1 cellular context compared by ENCODE assay signal in the genomic region with DNA sequence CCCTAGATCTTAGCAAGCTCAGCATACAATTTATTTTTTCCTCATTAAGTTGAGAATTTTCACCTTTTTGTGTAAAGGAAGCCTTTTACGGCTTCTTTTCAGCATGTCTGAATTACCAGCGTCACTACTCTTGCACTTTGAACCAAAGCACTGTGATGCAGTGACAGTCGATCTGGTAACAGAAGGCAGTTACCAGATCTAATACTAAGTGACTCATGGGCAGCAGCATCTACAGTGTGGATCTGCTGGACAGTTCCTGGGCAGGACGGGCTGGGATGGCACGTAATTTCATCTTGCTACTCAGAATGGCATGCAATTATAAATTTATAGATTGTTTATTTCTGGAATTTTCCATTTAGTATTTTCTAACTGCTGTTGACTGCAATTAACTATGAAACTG.
TF ChIP-seq lines count a peak whose summit lies in the region.

No MANE protein-coding gene starts in this region.

TF ChIP-seq in HepG2, 621 proteins besides CTCF, POLR2A, EP300 and RAD21 (continued from another document):
- TF ChIP-seq, protein P1, sequence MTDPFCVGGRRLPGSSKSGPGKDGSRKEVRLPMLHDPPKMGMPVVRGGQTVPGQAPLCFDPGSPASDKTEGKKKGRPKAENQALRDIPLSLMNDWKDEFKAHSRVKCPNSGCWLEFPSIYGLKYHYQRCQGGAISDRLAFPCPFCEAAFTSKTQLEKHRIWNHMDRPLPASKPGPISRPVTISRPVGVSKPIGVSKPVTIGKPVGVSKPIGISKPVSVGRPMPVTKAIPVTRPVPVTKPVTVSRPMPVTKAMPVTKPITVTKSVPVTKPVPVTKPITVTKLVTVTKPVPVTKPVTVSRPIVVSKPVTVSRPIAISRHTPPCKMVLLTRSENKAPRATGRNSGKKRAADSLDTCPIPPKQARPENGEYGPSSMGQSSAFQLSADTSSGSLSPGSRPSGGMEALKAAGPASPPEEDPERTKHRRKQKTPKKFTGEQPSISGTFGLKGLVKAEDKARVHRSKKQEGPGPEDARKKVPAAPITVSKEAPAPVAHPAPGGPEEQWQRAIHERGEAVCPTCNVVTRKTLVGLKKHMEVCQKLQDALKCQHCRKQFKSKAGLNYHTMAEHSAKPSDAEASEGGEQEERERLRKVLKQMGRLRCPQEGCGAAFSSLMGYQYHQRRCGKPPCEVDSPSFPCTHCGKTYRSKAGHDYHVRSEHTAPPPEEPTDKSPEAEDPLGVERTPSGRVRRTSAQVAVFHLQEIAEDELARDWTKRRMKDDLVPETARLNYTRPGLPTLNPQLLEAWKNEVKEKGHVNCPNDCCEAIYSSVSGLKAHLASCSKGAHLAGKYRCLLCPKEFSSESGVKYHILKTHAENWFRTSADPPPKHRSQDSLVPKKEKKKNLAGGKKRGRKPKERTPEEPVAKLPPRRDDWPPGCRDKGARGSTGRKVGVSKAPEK (CRISPR knock-in tag; IDR thresholded peaks at IDR 0.05; ENCODE audit: borderline replicate concordance): no peak
- peak; percentile 73 for TF ChIP-seq FOSL2 (CRISPR knock-in tag; IDR thresholded peaks at IDR 0.05)
- TF ChIP-seq NCOA1 (CRISPR knock-in tag; IDR thresholded peaks at IDR 0.05): no peak
- peak; percentile 100 for TF ChIP-seq ZFP1 (CRISPR knock-in tag; IDR thresholded peaks at IDR 0.05)
- peak; percentile 31; the same call in 1 of the 2 replicates for TF ChIP-seq HNF4A (CRISPR knock-in tag; IDR thresholded peaks at IDR 0.05)
- no peak for TF ChIP-seq ZNF652 (CRISPR knock-in tag; IDR thresholded peaks at IDR 0.05; ENCODE audit: borderline replicate concordance, low read depth)
- TF ChIP-seq, protein P2, sequence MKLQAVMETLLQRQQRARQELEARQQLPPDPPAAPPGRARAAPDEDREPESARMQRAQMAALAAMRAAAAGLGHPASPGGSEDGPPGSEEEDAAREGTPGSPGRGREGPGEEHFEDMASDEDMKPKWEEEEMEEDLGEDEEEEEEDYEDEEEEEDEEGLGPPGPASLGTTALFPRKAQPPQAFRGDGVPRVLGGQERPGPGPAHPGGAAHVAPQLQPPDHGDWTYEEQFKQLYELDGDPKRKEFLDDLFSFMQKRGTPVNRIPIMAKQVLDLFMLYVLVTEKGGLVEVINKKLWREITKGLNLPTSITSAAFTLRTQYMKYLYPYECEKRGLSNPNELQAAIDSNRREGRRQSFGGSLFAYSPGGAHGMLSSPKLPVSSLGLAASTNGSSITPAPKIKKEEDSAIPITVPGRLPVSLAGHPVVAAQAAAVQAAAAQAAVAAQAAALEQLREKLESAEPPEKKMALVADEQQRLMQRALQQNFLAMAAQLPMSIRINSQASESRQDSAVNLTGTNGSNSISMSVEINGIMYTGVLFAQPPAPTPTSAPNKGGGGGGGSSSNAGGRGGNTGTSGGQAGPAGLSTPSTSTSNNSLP (IDR thresholded peaks at IDR 0.05; ENCODE audit: low read depth, low read length): peak; percentile 58; the same call in 1 of the 2 replicates
- TF ChIP-seq SAP130 (CRISPR knock-in tag; IDR thresholded peaks at IDR 0.05; ENCODE audit: low read depth): 0 out of 2 replicates have a peak, but pooled peaks have one; percentile 21
- no peak for TF ChIP-seq MBD4 (IDR thresholded peaks at IDR 0.05; ENCODE audit: borderline replicate concordance, low read length)
- no peak for TF ChIP-seq POLR2AphosphoS2 (IDR thresholded peaks at IDR 0.05; ENCODE audit: low read depth, low read length)
- TF ChIP-seq ARNT (IDR thresholded peaks at IDR 0.05): no peak
- TF ChIP-seq, protein P3, sequence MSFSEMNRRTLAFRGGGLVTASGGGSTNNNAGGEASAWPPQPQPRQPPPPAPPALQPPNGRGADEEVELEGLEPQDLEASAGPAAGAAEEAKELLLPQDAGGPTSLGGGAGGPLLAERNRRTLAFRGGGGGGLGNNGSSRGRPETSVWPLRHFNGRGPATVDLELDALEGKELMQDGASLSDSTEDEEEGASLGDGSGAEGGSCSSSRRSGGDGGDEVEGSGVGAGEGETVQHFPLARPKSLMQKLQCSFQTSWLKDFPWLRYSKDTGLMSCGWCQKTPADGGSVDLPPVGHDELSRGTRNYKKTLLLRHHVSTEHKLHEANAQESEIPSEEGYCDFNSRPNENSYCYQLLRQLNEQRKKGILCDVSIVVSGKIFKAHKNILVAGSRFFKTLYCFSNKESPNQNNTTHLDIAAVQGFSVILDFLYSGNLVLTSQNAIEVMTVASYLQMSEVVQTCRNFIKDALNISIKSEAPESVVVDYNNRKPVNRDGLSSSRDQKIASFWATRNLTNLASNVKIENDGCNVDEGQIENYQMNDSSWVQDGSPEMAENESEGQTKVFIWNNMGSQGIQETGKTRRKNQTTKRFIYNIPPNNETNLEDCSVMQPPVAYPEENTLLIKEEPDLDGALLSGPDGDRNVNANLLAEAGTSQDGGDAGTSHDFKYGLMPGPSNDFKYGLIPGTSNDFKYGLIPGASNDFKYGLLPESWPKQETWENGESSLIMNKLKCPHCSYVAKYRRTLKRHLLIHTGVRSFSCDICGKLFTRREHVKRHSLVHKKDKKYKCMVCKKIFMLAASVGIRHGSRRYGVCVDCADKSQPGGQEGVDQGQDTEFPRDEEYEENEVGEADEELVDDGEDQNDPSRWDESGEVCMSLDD (CRISPR knock-in tag; IDR thresholded peaks at IDR 0.05; ENCODE audit: borderline replicate concordance): no peak
- no peak for TF ChIP-seq ZNF224 (CRISPR knock-in tag; IDR thresholded peaks at IDR 0.05)
- peak; percentile 65 for TF ChIP-seq CREB1 (IDR thresholded peaks at IDR 0.05)
- no peak for TF ChIP-seq CREB1 (CRISPR knock-in tag; IDR thresholded peaks at IDR 0.05)
- no peak for TF ChIP-seq ATF7 (IDR thresholded peaks at IDR 0.05)
- TF ChIP-seq ATF7 (CRISPR knock-in tag; IDR thresholded peaks at IDR 0.05): no peak
- peak; percentile 90 for TF ChIP-seq MIER2 (CRISPR knock-in tag; IDR thresholded peaks at IDR 0.05)
- TF ChIP-seq, protein P4, sequence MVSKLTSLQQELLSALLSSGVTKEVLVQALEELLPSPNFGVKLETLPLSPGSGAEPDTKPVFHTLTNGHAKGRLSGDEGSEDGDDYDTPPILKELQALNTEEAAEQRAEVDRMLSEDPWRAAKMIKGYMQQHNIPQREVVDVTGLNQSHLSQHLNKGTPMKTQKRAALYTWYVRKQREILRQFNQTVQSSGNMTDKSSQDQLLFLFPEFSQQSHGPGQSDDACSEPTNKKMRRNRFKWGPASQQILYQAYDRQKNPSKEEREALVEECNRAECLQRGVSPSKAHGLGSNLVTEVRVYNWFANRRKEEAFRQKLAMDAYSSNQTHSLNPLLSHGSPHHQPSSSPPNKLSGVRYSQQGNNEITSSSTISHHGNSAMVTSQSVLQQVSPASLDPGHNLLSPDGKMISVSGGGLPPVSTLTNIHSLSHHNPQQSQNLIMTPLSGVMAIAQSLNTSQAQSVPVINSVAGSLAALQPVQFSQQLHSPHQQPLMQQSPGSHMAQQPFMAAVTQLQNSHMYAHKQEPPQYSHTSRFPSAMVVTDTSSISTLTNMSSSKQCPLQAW (CRISPR knock-in tag; IDR thresholded peaks at IDR 0.05): no peak
- no peak for TF ChIP-seq ZNF136 (CRISPR knock-in tag; IDR thresholded peaks at IDR 0.05; ENCODE audit: low read depth)
- TF ChIP-seq SIX4 (CRISPR knock-in tag; IDR thresholded peaks at IDR 0.05): no peak
- no peak for TF ChIP-seq ZNF644 (CRISPR knock-in tag; IDR thresholded peaks at IDR 0.05; ENCODE audit: low read depth)
- TF ChIP-seq ZNF296 (CRISPR knock-in tag; conservative IDR thresholded peaks at IDR 0.05): no peak
